In the genomic region with DNA sequence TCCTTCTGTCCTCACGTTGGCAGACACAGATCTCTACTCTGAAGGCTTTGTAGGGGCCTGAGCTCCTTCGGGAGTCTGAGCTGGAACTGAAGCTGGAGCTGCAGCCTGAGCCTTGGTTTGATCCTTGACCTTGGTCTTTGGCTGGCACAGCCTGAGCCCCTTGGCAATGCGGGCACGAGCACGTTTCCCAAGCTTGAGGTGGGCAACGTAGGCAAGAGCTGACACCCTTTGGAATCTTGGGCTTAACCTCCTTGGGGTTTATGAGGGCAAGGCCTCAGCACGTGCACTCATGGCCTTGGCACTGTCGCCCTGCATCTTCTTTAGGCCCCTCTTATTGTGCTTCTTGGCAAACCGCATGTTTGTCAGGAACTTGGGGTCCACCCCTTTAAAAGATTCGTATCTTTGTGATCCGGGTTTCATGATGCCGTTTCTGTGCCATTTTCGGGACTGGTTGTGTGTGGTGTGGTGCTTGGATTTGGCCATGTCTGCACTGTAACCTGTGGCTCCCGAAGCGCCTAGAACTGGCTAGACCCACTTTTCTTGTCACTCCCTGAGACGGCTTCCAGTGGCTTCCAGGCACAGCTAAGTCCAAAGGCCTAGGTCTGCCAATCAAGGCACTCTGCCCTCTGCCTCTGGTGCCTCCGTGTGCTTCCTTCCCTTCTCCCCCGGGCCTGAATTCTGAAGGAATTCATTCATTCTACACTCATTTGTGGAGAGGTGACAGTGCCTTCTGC, we compare ENCODE assay signal across 9 cellular contexts. TPM values are rescaled to one million over a fixed set of nuclear protein-coding genes. Genes with fewer than 3 reads are reported as not detected.
DNase-seq lines count a peak whose midpoint lies in the region; ATAC-seq and TF ChIP-seq lines count a peak whose summit lies in the region.
"Had no signal": no experiment of that assay in that cellular context is flagged by ENCODE, and none has a peak within 500 bp of the region (broad histone marks: within the 10 kb centered on the region; RNA-seq: fewer than 3 reads in every experiment).

No MANE protein-coding gene starts in this region.

- H3K4me3 Mint-ChIP-seq in central memory CD8-positive, alpha-beta T cell: peak overlapping the region; percentile 91
- peak overlapping the region; percentile 82 to 93 (median 90) for H3K4me3 Mint-ChIP-seq in naive thymus-derived CD8-positive, alpha-beta T cell

- DNase-seq in IMR-90 (no peak), breast epithelium (ENCODE audit: low spot score in 2 of 2) (no peak)
- DNase-seq in central memory CD8-positive, alpha-beta T cell (ENCODE audit: low spot score in 2 of 2): no peak
- no peak for DNase-seq in naive thymus-derived CD8-positive, alpha-beta T cell
- DNase-seq in stimulated activated CD4-positive, alpha-beta T cell treated with anti-CD3 and anti-CD28 coated beads, Interleukin-4, amount 100 ng/mL, for 4 hours: no peak

- peaks cover 0 to 26% (median 5%) of the 10 kb centered on the region in 11 experiments; a peak in 5 of 22 replicates for H3K36me3 ChIP-seq in BLaER1 treated with 17β-estradiol and CSF1 and Interleukin-3, amounts not matched to agents 10 nM and 100 nM
- H3K36me3 ChIP-seq in IMR-90 (ENCODE audit: control insufficient read depth, insufficient read depth, low read length) (no peaks in the 10 kb centered on the region), breast epithelium (no peaks in the 10 kb centered on the region)
- H3K36me3 ChIP-seq: cardiac muscle cell had no signal

- peak overlapping the region; percentile 87; the same call in 1 of the 2 replicates for H3K23ac ChIP-seq in IMR-90 (ENCODE audit: low read depth, low read length)

- peak overlapping the region in 10 of 11 experiments; percentile 93 to 99 (median 98); a peak in 19 of 22 replicates for H3K9ac ChIP-seq in BLaER1 treated with 17β-estradiol and CSF1 and Interleukin-3, amounts not matched to agents 10 nM and 100 nM
- no peak overlapping the region for H3K9ac ChIP-seq in IMR-90 (ENCODE audit: low read depth, low read length)

- peak overlapping the region; percentile 76 for H3K27ac Mint-ChIP-seq in central memory CD8-positive, alpha-beta T cell (ENCODE audit: low read depth)
- H3K27ac Mint-ChIP-seq in naive thymus-derived CD8-positive, alpha-beta T cell: peak overlapping the region; percentile 80 to 91 (median 88)

- H4K91ac ChIP-seq in IMR-90 (ENCODE audit: insufficient read depth, low read depth, low read length): no peak overlapping the region; the same call in 1 of the 2 replicates

- no peak overlapping the region for H2BK20ac ChIP-seq in IMR-90 (ENCODE audit: low read depth, low read length)

- peaks cover 14 to 76% (median 32%) of the 10 kb centered on the region in 10 experiments for H3K4me1 ChIP-seq in BLaER1 treated with 17β-estradiol and CSF1 and Interleukin-3, amounts not matched to agents 10 nM and 100 nM
- H3K4me1 ChIP-seq in IMR-90 (ENCODE audit: control insufficient read depth, insufficient read depth, low read length): no peaks in the 10 kb centered on the region
- H3K4me1 ChIP-seq in breast epithelium: peaks cover 0 to 3% of the 10 kb centered on the region in 2 donors

- H3K4me2 ChIP-seq in BLaER1 treated with 17β-estradiol and CSF1 and Interleukin-3, amounts not matched to agents 10 nM and 100 nM: peak overlapping the region; percentile 80 to 95 (median 92)
- no peak overlapping the region for H3K4me2 ChIP-seq in IMR-90 (ENCODE audit: low read depth, low read length)

- H3K9me3 Mint-ChIP-seq in central memory CD8-positive, alpha-beta T cell: no peaks in the 10 kb centered on the region
- H3K9me3 Mint-ChIP-seq in naive thymus-derived CD8-positive, alpha-beta T cell: no peaks in the 10 kb centered on the region

- H3K18ac ChIP-seq in IMR-90 (ENCODE audit: low read depth, low read length): no peak overlapping the region

- H3K27me3 ChIP-seq in BLaER1 treated with 17β-estradiol and CSF1 and Interleukin-3, amounts not matched to agents 10 nM and 100 nM: no peaks in the 10 kb centered on the region
- H3K27me3 ChIP-seq in IMR-90 (ENCODE audit: control insufficient read depth, insufficient read depth, low read length) (peaks cover 4% of the 10 kb centered on the region; the same call in 1 of the 2 replicates), breast epithelium (no peaks in the 10 kb centered on the region)

- peak overlapping the region in 10 of 11 experiments; percentile 95 to 99 (median 98); a peak in 21 of 22 replicates for H3K27ac ChIP-seq in BLaER1 treated with 17β-estradiol and CSF1 and Interleukin-3, amounts not matched to agents 10 nM and 100 nM
- H3K27ac ChIP-seq in IMR-90 (ENCODE audit: insufficient read depth, low read length) (no peak overlapping the region), breast epithelium (no peak overlapping the region)
- H3K27ac ChIP-seq: cardiac muscle cell had no signal

- H3K9me1 ChIP-seq in IMR-90 (ENCODE audit: insufficient read depth, low read length): peaks cover 14% of the 10 kb centered on the region

- TF ChIP-seq CTCF in IMR-90 (conservative IDR thresholded peaks at IDR 0.05; ENCODE audit: low read depth, low read length): no peak
- no peak for TF ChIP-seq CTCF in breast epithelium (IDR thresholded peaks at IDR 0.05)

- intact Hi-C loops in IMR-90 (cut with micrococcal nuclease): no loop called here
- intact Hi-C loops in breast epithelium (cut with DNase I; ENCODE audit: low total_unique reads): no loop called here

- H3K36me3 Mint-ChIP-seq in central memory CD8-positive, alpha-beta T cell (ENCODE audit: insufficient read depth): peaks cover 9% of the 10 kb centered on the region
- peaks cover 0 to 4% (median 0%) of the 10 kb centered on the region in 3 donors for H3K36me3 Mint-ChIP-seq in naive thymus-derived CD8-positive, alpha-beta T cell

- no peak overlapping the region for H3K56ac ChIP-seq in IMR-90 (ENCODE audit: extremely low read depth, insufficient read depth, low read length)

- ATAC-seq in IMR-90 (ENCODE audit: low read depth) (no peak), HG03520 (IDR thresholded peaks at IDR 0.05; ENCODE audit: unreplicated experiment) (no peak), HG03139 (IDR thresholded peaks at IDR 0.05; ENCODE audit: unreplicated experiment) (no peak)
- ATAC-seq in central memory CD8-positive, alpha-beta T cell (replicated peaks; ENCODE audit: extremely low read depth, poor library complexity, severe bottlenecking): no peak
- ATAC-seq in naive thymus-derived CD8-positive, alpha-beta T cell: no peak

- H3K4me1 Mint-ChIP-seq in central memory CD8-positive, alpha-beta T cell: peaks cover 88% of the 10 kb centered on the region
- peaks cover 41 to 89% (median 73%) of the 10 kb centered on the region in 4 donors for H3K4me1 Mint-ChIP-seq in naive thymus-derived CD8-positive, alpha-beta T cell

- no peaks in the 10 kb centered on the region for H3K27me3 Mint-ChIP-seq in central memory CD8-positive, alpha-beta T cell
- no peaks in the 10 kb centered on the region for H3K27me3 Mint-ChIP-seq in naive thymus-derived CD8-positive, alpha-beta T cell

- dilution Hi-C loops in IMR-90 (cut with HindIII; ENCODE audit: low sequenced_read_pairs, unreplicated experiment): no loop called here

- H2AK9ac ChIP-seq in IMR-90 (replicated peaks; ENCODE audit: low read depth, low read length, poor library complexity): peak overlapping the region; percentile 12

- H4K20me1 ChIP-seq in BLaER1 treated with 17β-estradiol and CSF1 and Interleukin-3, amounts not matched to agents 10 nM and 100 nM: peaks cover 0 to 15% (median 3%) of the 10 kb centered on the region in 11 experiments; a peak in 6 of 22 replicates
- H4K20me1 ChIP-seq in IMR-90 (ENCODE audit: insufficient read depth, low read length): no peaks in the 10 kb centered on the region

- no peak overlapping the region for H4K5ac ChIP-seq in IMR-90 (ENCODE audit: low read depth, low read length)

- no peak for TF ChIP-seq RAD21 in IMR-90 (IDR thresholded peaks at IDR 0.05; ENCODE audit: low read length)

- CTCF ChIA-PET in IMR-90 (lab: Yijun Ruan, JAX): interaction anchor here (0.6 kb wide), 1 partner anchor 71 kb away, joined by 5 read pairs; no protein-coding TSS in a partner anchor

- peak overlapping the region; percentile 54; the same call in 1 of the 2 replicates for H3K14ac ChIP-seq in IMR-90 (replicated peaks; ENCODE audit: low read depth, low read length)

- peaks cover 4 to 21% of the 10 kb centered on the region in 2 experiments; a peak in 3 of 4 replicates for H3K79me1 ChIP-seq in IMR-90 (ENCODE audit: low read depth in 1 of 2, low read length in 2 of 2)

- peak overlapping the region; percentile 69 for H3K4ac ChIP-seq in IMR-90 (ENCODE audit: low read depth, low read length)

- in situ Hi-C loops in IMR-90 (cut with MboI; ENCODE audit: low sequenced_read_pairs): no loop called here

- no TSS peak for BruUV-seq in IMR-90 (replicated peaks; lab: Mats Ljungman, UMichigan)

- no peak overlapping the region for H2BK15ac ChIP-seq in IMR-90 (ENCODE audit: low read depth, low read length)

- H3K9me3 ChIP-seq in BLaER1 treated with 17β-estradiol and CSF1 and Interleukin-3, amounts not matched to agents 10 nM and 100 nM (replicated peaks in 1 of 11): no peaks in the 10 kb centered on the region
- H3K9me3 ChIP-seq in IMR-90 (ENCODE audit: control insufficient read depth, insufficient read depth, low read length) (no peaks in the 10 kb centered on the region), breast epithelium (no peaks in the 10 kb centered on the region)

- no peak overlapping the region for H2BK120ac ChIP-seq in IMR-90 (ENCODE audit: low read depth, low read length)

- peak overlapping the region in 9 of 10 experiments; percentile 76 to 90 (median 86); a peak in 19 of 20 replicates for H3K4me3 ChIP-seq in BLaER1 treated with 17β-estradiol and CSF1 and Interleukin-3, amounts not matched to agents 10 nM and 100 nM
- H3K4me3 ChIP-seq in IMR-90 (ENCODE audit: insufficient read depth, low read depth, low read length) (no peak overlapping the region), breast epithelium (no peak overlapping the region)

- H4K8ac ChIP-seq in IMR-90 (ENCODE audit: low read depth in 2 of 2, low read length in 2 of 2): peak overlapping the region in 1 of 2 experiments; percentile 35; a peak in 2 of 4 replicates

- H2BK5ac ChIP-seq in IMR-90 (ENCODE audit: low read depth, low read length, poor library complexity, severe bottlenecking): no peak overlapping the region

- no peak for TF ChIP-seq POLR2A in IMR-90 (IDR thresholded peaks at IDR 0.05; ENCODE audit: low read depth, low read length)
- no peak for TF ChIP-seq POLR2A in breast epithelium (IDR thresholded peaks at IDR 0.05)

- POLR2A ChIA-PET in IMR-90 (lab: Charles Lee; ENCODE audit: unreplicated experiment): no interaction called here
- POLR2A ChIA-PET in naive thymus-derived CD8-positive, alpha-beta T cell (lab: Charles Lee): interaction anchor here (1.3 to 1.5 kb wide), 2 partner anchors 159 to 277 kb away, joined by 5 to 6 read pairs; partner anchors contain the start of genes PTBP3 and UGCG

- 0 out of 2 replicates have a peak overlapping the region, but pooled peaks have one; percentile 17 for H2AK5ac ChIP-seq in IMR-90 (ENCODE audit: low read depth, low read length)

- peak overlapping the region; percentile 95 for H2AFZ ChIP-seq in IMR-90 (replicated peaks; ENCODE audit: low read length, poor library complexity)

- WGBS in IMR-90 (ENCODE audit: extremely low coverage in 2 of 2, insufficient read length in 1 of 2), 2 experiments: 95% methylated on average over 11 of the region's 18 CpGs; no CpG with 5 or more reads in 1 of the 2 experiments

RNA-seq across cellular contexts. Expression of gene SUSD1, which starts 1.4 kb away (rescaled TPM):
- total RNA-seq in IMR-90 (2012; rRNA removed): 4.2 and 4.7 TPM in 2 replicates
- polyA plus RNA-seq in IMR-90 (2012; rRNA removed): 4.0 and 4.2 TPM in 2 replicates
- 3.4 and 3.8 TPM in 2 replicates for polyA plus RNA-seq in IMR-90 (2012; cell fraction: cytosol; rRNA removed)
- polyA plus RNA-seq in IMR-90 (2012; cell fraction: nucleus; rRNA removed; ENCODE audit: low replicate concordance): 2.1 and 3.4 TPM in 2 replicates
- 1 to 10 TPM; 2.5 to 2.6 TPM for total RNA-seq in naive thymus-derived CD8-positive, alpha-beta T cell
- polyA plus RNA-seq in naive thymus-derived CD8-positive, alpha-beta T cell: 10 to 100 TPM in 1 of 3 donors, 1 to 10 TPM in 2; 4.1 to 12.4 (median 4.7) TPM
- 10 to 100 TPM in 2 of 3 donors, 1 to 10 TPM in 1; 6.4 to 17.3 (median 13.1) TPM for total RNA-seq in breast epithelium

Comparison
In these comparisons a context has a peak if more than half of its experiments do, and no peak if none do; other contexts are left out.
1. H3K27ac ChIP-seq: peak in BLaER1 treated with 17β-estradiol and CSF1 and Interleukin-3, amounts not matched to agents 10 nM and 100 nM (10 of 11); none in IMR-90 (single experiment) and breast epithelium (0 of 2).
2. H3K4me3 ChIP-seq: peak in BLaER1 treated with 17β-estradiol and CSF1 and Interleukin-3, amounts not matched to agents 10 nM and 100 nM (9 of 10); none in IMR-90 (single experiment) and breast epithelium (0 of 3).